10 cellular contexts compared by ENCODE assay signal in genomic region chr17:32489320-32490100, GRCh38. TPM values are rescaled to one million over a fixed set of nuclear protein-coding genes. Genes with fewer than 3 reads are reported as not detected.
DNase-seq lines count a peak whose midpoint lies in the region; ATAC-seq, FAIRE-seq and TF ChIP-seq lines count a peak whose summit lies in the region.
"Had no signal": no experiment of that assay in that cellular context is flagged by ENCODE, and none has a peak within 500 bp of the region (broad histone marks: within the 10 kb centered on the region; RNA-seq: fewer than 3 reads in every experiment).

No MANE protein-coding gene starts in this region.

- no peaks in the 10 kb centered on the region for H3K27me3 Mint-ChIP-seq in stimulated activated naive CD8-positive, alpha-beta T cell treated with anti-CD3 and anti-CD28 coated beads, Interleukin-15, Interleukin-2, amounts not matched to agents 100 ng/mL and 50 ng/mL, for 24 hours
- peaks cover 1 to 11% (median 5%) of the 10 kb centered on the region in 3 donors for H3K27me3 Mint-ChIP-seq in immature natural killer cell (ENCODE audit: low read depth in 3 of 3)

- H3K9me3 Mint-ChIP-seq in stimulated activated naive CD8-positive, alpha-beta T cell treated with anti-CD3 and anti-CD28 coated beads, Interleukin-15, Interleukin-2, amounts not matched to agents 100 ng/mL and 50 ng/mL, for 24 hours = no peaks in the 10 kb centered on the region
- no peaks in the 10 kb centered on the region for H3K9me3 Mint-ChIP-seq in immature natural killer cell

- no peak for FAIRE-seq in frontal cortex (lab: Jason Lieb, UNC)
- FAIRE-seq in small intestine (lab: Jason Lieb, UNC) = no peak

- H3K27ac ChIP-seq in VCaP = peak overlapping the region; percentile 100
- no peak overlapping the region for H3K27ac ChIP-seq in small intestine (ENCODE audit: low read depth in 1 of 2, low read length in 1 of 2)
- H3K27ac ChIP-seq: gastroesophageal sphincter, left ventricle myocardium inferior had no signal

- H3K27me3 ChIP-seq in small intestine (ENCODE audit: control insufficient read depth in 2 of 2, insufficient read depth in 2 of 2, low read length in 2 of 2) = no peaks in the 10 kb centered on the region
- H3K27me3 ChIP-seq: gastroesophageal sphincter had no signal

- no peak for DNase-seq in stimulated activated naive CD8-positive, alpha-beta T cell treated with anti-CD3 and anti-CD28 coated beads, Interleukin-15, Interleukin-2, amounts not matched to agents 100 U/mL and 50 U/mL, for 24 hours
- DNase-seq in immature natural killer cell = no peak
- no peak for DNase-seq in frontal cortex (ENCODE audit: low spot score in 2 of 2)
- DNase-seq in NCI-H2196 treated with DMSO at 0.1 percent for 48 hours (lab: John Stamatoyannopoulos, UW; ENCODE audit: unreplicated experiment) = no peak
- no peak for DNase-seq in small intestine
- DNase-seq: left ventricle myocardium inferior had no signal

- H3K9me3 ChIP-seq in small intestine (ENCODE audit: control insufficient read depth, low read depth) = no peaks in the 10 kb centered on the region
- H3K9me3 ChIP-seq: gastroesophageal sphincter, left ventricle myocardium inferior had no signal

- peak overlapping the region; percentile 98 for H3K4me3 Mint-ChIP-seq in stimulated activated naive CD8-positive, alpha-beta T cell treated with anti-CD3 and anti-CD28 coated beads, Interleukin-15, Interleukin-2, amounts not matched to agents 100 ng/mL and 50 ng/mL, for 24 hours
- peak overlapping the region; percentile 87 to 96 (median 93) for H3K4me3 Mint-ChIP-seq in immature natural killer cell

- 71 to 80% (median 77%) methylated on average over 10 of the region's 10 CpGs for WGBS in small intestine, 3 donors

- TF ChIP-seq CTCF in VCaP (conservative IDR thresholded peaks at IDR 0.05) = no peak

- H3K4me1 Mint-ChIP-seq in stimulated activated naive CD8-positive, alpha-beta T cell treated with anti-CD3 and anti-CD28 coated beads, Interleukin-15, Interleukin-2, amounts not matched to agents 100 ng/mL and 50 ng/mL, for 24 hours (ENCODE audit: low read depth) = peaks cover 66% of the 10 kb centered on the region
- peaks cover 67% of the 10 kb centered on the region in 2 donors for H3K4me1 Mint-ChIP-seq in immature natural killer cell

- H3K27ac Mint-ChIP-seq in stimulated activated naive CD8-positive, alpha-beta T cell treated with anti-CD3 and anti-CD28 coated beads, Interleukin-15, Interleukin-2, amounts not matched to agents 100 ng/mL and 50 ng/mL, for 24 hours = peak overlapping the region; percentile 45
- peak overlapping the region in 5 of 6 donors; percentile 17 to 62 (median 48) for H3K27ac Mint-ChIP-seq in immature natural killer cell

- no peak overlapping the region for H3K4me3 ChIP-seq in small intestine (ENCODE audit: low read depth in 1 of 2, low read length in 2 of 2)
- H3K4me3 ChIP-seq: gastroesophageal sphincter, left ventricle myocardium inferior had no signal

- peaks cover 35% of the 10 kb centered on the region for H3K36me3 Mint-ChIP-seq in stimulated activated naive CD8-positive, alpha-beta T cell treated with anti-CD3 and anti-CD28 coated beads, Interleukin-15, Interleukin-2, amounts not matched to agents 100 ng/mL and 50 ng/mL, for 24 hours (ENCODE audit: low read depth)
- peaks cover 3 to 33% (median 10%) of the 10 kb centered on the region in 3 donors for H3K36me3 Mint-ChIP-seq in immature natural killer cell

- H3K4me1 ChIP-seq in small intestine (ENCODE audit: control insufficient read depth in 2 of 2, insufficient read depth in 1 of 2, low read depth in 1 of 2, low read length in 1 of 2) = peaks cover 0 to 2% of the 10 kb centered on the region in 2 donors

- no peaks in the 10 kb centered on the region for H3K36me3 ChIP-seq in small intestine (ENCODE audit: control insufficient read depth in 2 of 2, insufficient read depth in 2 of 2, low read length in 2 of 2)
- H3K36me3 ChIP-seq: left ventricle myocardium inferior had no signal

- no peak for ATAC-seq in stimulated activated naive CD8-positive, alpha-beta T cell treated with anti-CD3 and anti-CD28 coated beads, Interleukin-15, Interleukin-2, amounts not matched to agents 100 U/mL and 50 U/mL, for 24 hours
- no peak for ATAC-seq in HG03354 (IDR thresholded peaks at IDR 0.05; ENCODE audit: poor library complexity, severe bottlenecking, unreplicated experiment)
- ATAC-seq: gastroesophageal sphincter had no signal

RNA-seq across cellular contexts. Expression of gene CDK5R1, which starts 2.7 kb away (rescaled TPM):
- 1 to 10 TPM in 2 of 3 donors, under 1 TPM in 1; 0.37 to 5.8 (median 2.3) TPM for polyA plus RNA-seq in immature natural killer cell
- 271 TPM for total RNA-seq in frontal cortex
- 1 to 10 TPM in 1 of 3 donors, under 1 TPM in 2; 0.54 to 1.6 (median 0.67) TPM for polyA plus RNA-seq in small intestine

RNA-seq across cellular contexts. Expression of gene PSMD11, which starts 45.2 kb away (rescaled TPM):
- polyA plus RNA-seq in immature natural killer cell (100 to 1,000 TPM in 1 of 3 donors, 10 to 100 TPM in 2; 82.1 to 136 (median 96.4) TPM), small intestine (10 to 100 TPM; 39.4 to 46.0 (median 42.0) TPM)
- 83.2 TPM for total RNA-seq in frontal cortex
